10 cellular contexts compared by ENCODE assay signal in the genomic region with DNA sequence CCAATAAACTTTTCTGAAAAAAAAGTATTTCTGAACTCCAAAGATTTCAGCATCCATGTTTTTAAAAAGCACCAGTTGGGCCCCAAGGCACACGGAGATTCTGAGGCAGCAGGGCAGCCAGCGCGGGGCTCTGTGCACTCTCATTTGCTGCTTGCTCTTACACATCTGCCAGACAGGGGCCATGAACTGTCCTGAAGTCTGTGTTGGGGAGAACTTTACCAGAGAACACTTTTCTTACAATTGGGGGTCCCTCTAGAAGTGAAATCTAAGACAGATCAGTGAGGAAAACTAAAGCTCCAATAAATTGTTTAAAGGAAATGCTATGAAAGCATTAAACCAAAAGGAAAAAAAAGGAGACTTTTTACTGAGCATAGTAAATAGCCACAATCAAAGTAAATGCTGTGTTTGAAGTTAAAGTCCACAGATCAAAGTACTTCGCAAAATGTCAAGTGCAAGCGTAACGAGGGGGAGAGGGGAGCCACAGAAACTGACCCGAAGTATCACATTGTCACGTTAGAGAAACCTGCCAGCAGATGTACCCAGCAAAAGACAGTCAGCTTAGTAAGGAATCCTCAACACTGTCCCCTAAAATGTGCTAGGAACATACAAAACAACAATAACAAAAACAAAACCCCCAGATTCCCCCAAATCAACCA. TPM values are rescaled to one million over a fixed set of nuclear protein-coding genes. Genes with fewer than 3 reads are reported as not detected.
DNase-seq lines count a peak whose midpoint lies in the region; ATAC-seq and TF ChIP-seq lines count a peak whose summit lies in the region.
"Had no signal": no experiment of that assay in that cellular context is flagged by ENCODE, and none has a peak within 500 bp of the region (broad histone marks: within the 10 kb centered on the region; RNA-seq: fewer than 3 reads in every experiment).

No MANE protein-coding gene starts in this region.

- H3K4me3 Mint-ChIP-seq in nephron progenitor cell, result peak overlapping the region; percentile 61

- H3K4me1 ChIP-seq in cardiac muscle cell (ENCODE audit: low read depth), result peaks cover 55% of the 10 kb centered on the region
- H3K4me1 ChIP-seq in heart left ventricle, result peaks cover 0 to 69% (median 32%) of the 10 kb centered on the region in 12 donors
- H3K4me1 ChIP-seq in aorta (ENCODE audit: control insufficient read depth in 1 of 2, insufficient read depth in 2 of 2, low read length in 2 of 2), result peaks cover 1 to 11% of the 10 kb centered on the region in 2 donors

- peaks cover 14% of the 10 kb centered on the region for H3K9me3 Mint-ChIP-seq in nephron progenitor cell

- no peaks in the 10 kb centered on the region for H3K9me3 ChIP-seq in cardiac muscle cell (ENCODE audit: low read depth)
- peaks cover 0 to 5% (median 0%) of the 10 kb centered on the region in 12 donors for H3K9me3 ChIP-seq in heart left ventricle
- no peaks in the 10 kb centered on the region for H3K9me3 ChIP-seq in aorta (ENCODE audit: control insufficient read depth, low read length)

- H3K36me3 Mint-ChIP-seq in nephron progenitor cell (ENCODE audit: low read depth), result peaks cover 13% of the 10 kb centered on the region

- no peak for TF ChIP-seq CTCF in cardiac muscle cell (IDR thresholded peaks at IDR 0.05; ENCODE audit: low read depth, low read length)
- no peak for TF ChIP-seq CTCF in heart left ventricle (IDR thresholded peaks at IDR 0.05)
- no peak for TF ChIP-seq CTCF in nephron progenitor cell (IDR thresholded peaks at IDR 0.05)

- intact Hi-C loops in Right ventricle myocardium inferior (cut with DNase I), result loop anchor here (2.0 to 5.0 kb wide), 2 partner anchors 33 to 73 kb away; no protein-coding TSS in a partner anchor
- intact Hi-C loops in heart left ventricle (cut with DNase I), result loop anchor here in 3 of 10 donors (5.0 to 10.0 kb wide), 2 partner anchors 119 to 132 kb away; no protein-coding TSS in a partner anchor
- intact Hi-C loops in aorta (cut with DNase I), result loop anchor here (5.0 to 10.0 kb wide), 5 partner anchors 37 to 251 kb away; no protein-coding TSS in a partner anchor

- 22 to 35% (median 24%) methylated on average over 8 of the region's 8 CpGs for WGBS in heart left ventricle, 4 donors
- 63 to 66% methylated on average over 8 of the region's 8 CpGs for WGBS in aorta, 2 donors

- H3K27me3 ChIP-seq in cardiac muscle cell, result no peaks in the 10 kb centered on the region
- no peaks in the 10 kb centered on the region for H3K27me3 ChIP-seq in heart left ventricle
- H3K27me3 ChIP-seq in aorta (ENCODE audit: control insufficient read depth in 1 of 2, insufficient read depth in 2 of 2, low read length in 1 of 2), result no peaks in the 10 kb centered on the region

- peaks cover 9% of the 10 kb centered on the region for H3K27me3 Mint-ChIP-seq in nephron progenitor cell (ENCODE audit: low read depth, poor library complexity)

- TF ChIP-seq POLR2A in heart left ventricle (IDR thresholded peaks at IDR 0.05), result no peak

- peak overlapping the region; percentile 60 for H3K4me3 ChIP-seq in cardiac muscle cell
- H3K4me3 ChIP-seq in heart left ventricle, result peak overlapping the region; percentile 3 to 56 (median 48)
- H3K4me3 ChIP-seq in aorta (ENCODE audit: low read length in 2 of 2), result peak overlapping the region; percentile 71 to 93

- ATAC-seq in Right ventricle myocardium inferior, result no peak
- peak in 3 of 4 donors; percentile 16 to 33 (median 32) for ATAC-seq in heart left ventricle
- ATAC-seq in aorta (ENCODE audit: low FRiP score), result no peak

- peaks cover 3% of the 10 kb centered on the region for H3K36me3 ChIP-seq in cardiac muscle cell
- H3K36me3 ChIP-seq in heart left ventricle, result peaks cover 0 to 9% (median 0%) of the 10 kb centered on the region in 9 donors
- no peaks in the 10 kb centered on the region for H3K36me3 ChIP-seq in aorta (ENCODE audit: control insufficient read depth in 1 of 2, insufficient read depth in 2 of 2, low read length in 1 of 2)

- H3K27ac Mint-ChIP-seq in nephron progenitor cell, result peak overlapping the region; percentile 62

- H3K27ac ChIP-seq in cardiac muscle cell (peak overlapping the region; percentile 86), heart left ventricle (peak overlapping the region; percentile 71 to 95 (median 82)), aorta (ENCODE audit: low read depth in 1 of 2, low read length in 2 of 2) (peak overlapping the region in 1 of 2 donors; percentile 69)

- DNase-seq in cardiac muscle cell (ENCODE audit: low read depth in 1 of 2, low spot score in 1 of 2), result peak in 1 of 2 donors; percentile 39
- no peak for DNase-seq in Right ventricle myocardium inferior (ENCODE audit: missing footprints)
- DNase-seq in heart left ventricle, result no peak
- DNase-seq in nephron progenitor cell, result peak; percentile 24
- no peak for DNase-seq in aorta
- no peak for DNase-seq in NCI-H446 (lab: John Stamatoyannopoulos, UW)
- no peak for DNase-seq in NOMO-1 treated with dmso at 0.1 percent for 144 hours (lab: John Stamatoyannopoulos, UW; ENCODE audit: unreplicated experiment)
- no peak for DNase-seq in NCI-H146 treated with DMSO at 0.1 percent for 48 hours (lab: John Stamatoyannopoulos, UW; ENCODE audit: unreplicated experiment)
- DNase-seq: activated CD4-positive, alpha-beta T cell treated with anti-CD3 and anti-CD28 coated beads for 1 hour had no signal

- peaks cover 40% of the 10 kb centered on the region for H3K4me1 Mint-ChIP-seq in nephron progenitor cell

RNA-seq across cellular contexts. Expression of a gene that starts 37.8 kb away (rescaled TPM):
- total RNA-seq in cardiac muscle cell, result 318 and 453 TPM in 2 replicates
- polyA plus RNA-seq in cardiac muscle cell, result 470 and 545 TPM in 2 replicates
- 828 TPM for total RNA-seq in Right ventricle myocardium inferior
- total RNA-seq in heart left ventricle, result 1,000 to 10,000 TPM in 7 of 9 donors, 100 to 1,000 TPM in 2; 966 to 2,158 (median 1,443) TPM
- 100 to 1,000 TPM; 254 to 473 TPM for polyA plus RNA-seq in heart left ventricle
- total RNA-seq in aorta, result 100 to 1,000 TPM; 289 to 696 TPM
- polyA plus RNA-seq in aorta, result 100 to 1,000 TPM; 111 to 202 TPM
- total RNA-seq: A673 had no signal

Comparison
In these comparisons a context has a peak if more than half of its experiments do, and no peak if none do; other contexts are left out.
1. ATAC-seq: peak in heart left ventricle (3 of 4); none in Right ventricle myocardium inferior (single experiment) and aorta (single experiment).
2. Peak in every context shown above with its lines, with median percentiles within 50 percentile points of each other: H3K4me3 ChIP-seq.